18 cellular contexts compared by ENCODE assay signal in genomic region chr1:41860214-41860613, GRCh38. TPM values are rescaled to one million over a fixed set of nuclear protein-coding genes. Genes with fewer than 3 reads are reported as not detected.
A peak's percentile ranks its signal among the peaks of the same experiment; 100 is the strongest.
DNase-seq lines count a peak whose midpoint lies in the region; ATAC-seq and TF ChIP-seq lines count a peak whose summit lies in the region.
"Had no signal": no experiment of that assay in that cellular context is flagged by ENCODE, and none has a peak within 500 bp of the region (broad histone marks: within the 10 kb centered on the region; RNA-seq: fewer than 3 reads in every experiment).

No MANE protein-coding gene starts in this region.

- H3K4me2 ChIP-seq in mammary epithelial cell (ENCODE audit: insufficient read depth, low read depth, low read length) = no peak overlapping the region
- H3K4me2 ChIP-seq: SK-N-SH had no signal

- H3K27me3 ChIP-seq in mammary epithelial cell (ENCODE audit: insufficient read depth, low read length) (no peaks in the 10 kb centered on the region), left ventricle myocardium inferior (ENCODE audit: low read depth) (no peaks in the 10 kb centered on the region)

- 0% methylated on average over 1 of the region's 1 CpG for WGBS in mammary epithelial cell (ENCODE audit: low coverage, missing lambda C conversion rate)

- no peak overlapping the region for H2AFZ ChIP-seq in mammary epithelial cell (ENCODE audit: low read depth, low read length)

- TF ChIP-seq CTCF in mammary epithelial cell (conservative IDR thresholded peaks at IDR 0.05 in 1 of 2, IDR thresholded peaks at IDR 0.05 in 1 of 2; ENCODE audit: extremely low read depth in 1 of 2, insufficient read depth in 1 of 2, low read depth in 1 of 2, low read length in 2 of 2) (no peak), left ventricle myocardium inferior (IDR thresholded peaks at IDR 0.05; ENCODE audit: borderline replicate concordance) (no peak)

- DNase-seq in T47D (ENCODE audit: low read depth in 1 of 2, low spot score in 1 of 2) (peak; percentile 15 to 92), mammary epithelial cell (no peak), NCI-H526 (lab: John Stamatoyannopoulos, UW) (peak; percentile 88 to 91), SW480 (ENCODE audit: low spot score) (peak; percentile 59), NK-92 (lab: John Stamatoyannopoulos, UW; ENCODE audit: unreplicated experiment) (no peak), left ventricle myocardium inferior (no peak), iPS-NIHi7 (ENCODE audit: extremely low spot score) (no peak)
- DNase-seq: Caco-2, GDM1, H7, IMR-90, Kasumi-1, NCI-H1436 treated with DMSO at 0.1 percent for 48 hours, NCI-H2171, NCI-H510A, Right ventricle myocardium superior, SK-N-SH had no signal

- H3K4me3 ChIP-seq in mammary epithelial cell (replicated peaks in 1 of 3; ENCODE audit: insufficient read depth in 1 of 3, low read depth in 2 of 3, low read length in 3 of 3) (no peak overlapping the region), left ventricle myocardium inferior (no peak overlapping the region)

- no peak overlapping the region for H3K9ac ChIP-seq in mammary epithelial cell (ENCODE audit: insufficient read depth, low read length)
- H3K9ac ChIP-seq: SK-N-SH had no signal

- intact Hi-C loops in mammary epithelial cell (cut with micrococcal nuclease) (no loop called here), left ventricle myocardium inferior (cut with micrococcal nuclease) (no loop called here)

- ATAC-seq in GM18873 (IDR thresholded peaks at IDR 0.05; ENCODE audit: low FRiP score, unreplicated experiment) = no peak

- CTCF ChIA-PET in mammary epithelial cell (lab: Charles Lee; ENCODE audit: low non-redundant PET) = no interaction called here

- no peaks in the 10 kb centered on the region for H4K20me1 ChIP-seq in mammary epithelial cell (ENCODE audit: insufficient read depth, low read length)

- dilution Hi-C loops in mammary epithelial cell (cut with HindIII; ENCODE audit: low sequenced_read_pairs) = no loop called here

- no TSS peak for BruUV-seq in mammary epithelial cell (replicated peaks; lab: Mats Ljungman, UMichigan)

- in situ Hi-C loops in T47D (cut with HindIII; ENCODE audit: low pct_unique_long_range_greater_than_20kb, low sequenced_read_pairs) (no loop called here), mammary epithelial cell (cut with MboI; ENCODE audit: low sequenced_read_pairs in 2 of 2) (no loop called here)

- H3K36me3 ChIP-seq in mammary epithelial cell (ENCODE audit: insufficient read depth, low read length) (no peaks in the 10 kb centered on the region), left ventricle myocardium inferior (no peaks in the 10 kb centered on the region)

- H3K4me1 ChIP-seq in mammary epithelial cell (ENCODE audit: insufficient read depth, low read length) (peaks cover 66% of the 10 kb centered on the region), left ventricle myocardium inferior (peaks cover 29% of the 10 kb centered on the region)
- H3K4me1 ChIP-seq: Caco-2 had no signal

- H3K27ac ChIP-seq in mammary epithelial cell (ENCODE audit: insufficient read depth, low read depth, low read length) (no peak overlapping the region), left ventricle myocardium inferior (replicated peaks) (no peak overlapping the region)

- H3K79me2 ChIP-seq in mammary epithelial cell (ENCODE audit: insufficient read depth, low read length) = no peaks in the 10 kb centered on the region

- no peaks in the 10 kb centered on the region for H3K9me3 ChIP-seq in mammary epithelial cell (replicated peaks; ENCODE audit: insufficient read depth, low read length)
- H3K9me3 ChIP-seq in left ventricle myocardium inferior (replicated peaks) = no peaks in the 10 kb centered on the region
- H3K9me3 ChIP-seq: Caco-2, SK-N-SH had no signal

RNA-seq across cellular contexts. Expression of gene HIVEP3, which starts 58.5 kb away (rescaled TPM):
- 1 to 10 TPM; 4.5 to 7.9 TPM for total RNA-seq in mammary epithelial cell
- polyA plus RNA-seq in mammary epithelial cell = 6.6 TPM
- polyA minus RNA-seq in mammary epithelial cell = 9.8 TPM
- total RNA-seq in left ventricle myocardium inferior = 5.7 TPM

Comparison
In these comparisons a context has a peak if more than half of its experiments do, and no peak if none do; other contexts are left out.
1. DNase-seq: peak in T47D (2 of 2), NCI-H526 (2 of 2) and SW480 (single experiment); none in mammary epithelial cell (single experiment), NK-92 (single experiment), left ventricle myocardium inferior (single experiment) and iPS-NIHi7 (single experiment).